Comparison of ENCODE assay signal across 8 cellular contexts in the genomic region with DNA sequence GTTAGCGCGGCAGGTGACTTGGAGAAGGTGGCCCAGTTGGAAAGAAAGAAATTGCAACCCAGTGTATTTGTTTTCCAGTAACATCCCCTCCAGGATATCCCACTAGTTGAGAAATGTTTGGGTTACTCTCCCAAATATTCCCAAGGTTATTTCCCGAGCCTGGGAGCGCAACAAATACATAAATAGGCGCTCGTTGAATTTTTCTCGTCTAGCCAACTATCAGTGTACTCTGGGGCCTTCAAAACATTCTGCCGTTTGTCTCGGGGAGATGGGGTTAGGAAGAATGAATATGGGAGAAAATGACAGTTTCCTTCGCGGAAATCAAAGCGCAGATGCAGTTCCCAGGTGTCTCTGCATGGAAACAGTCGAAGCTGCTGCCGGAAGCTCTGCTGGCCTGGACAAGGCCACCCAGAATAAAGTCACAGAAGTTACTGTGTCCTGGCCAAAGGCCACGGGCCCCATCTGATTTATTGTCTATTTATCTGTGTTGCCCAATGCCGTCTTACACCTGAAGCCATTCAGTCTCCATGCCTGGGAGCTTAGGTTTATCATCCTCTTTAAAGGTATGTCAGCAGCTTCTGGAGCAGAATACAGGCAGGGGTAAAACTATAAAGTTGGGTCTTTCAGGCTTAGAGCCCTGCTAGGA. TPM values are rescaled to one million over a fixed set of nuclear protein-coding genes. Genes with fewer than 3 reads are reported as not detected.
DNase-seq lines count a peak whose midpoint lies in the region; ATAC-seq, FAIRE-seq and TF ChIP-seq lines count a peak whose summit lies in the region.

No MANE protein-coding gene starts in this region.

- WGBS in pancreas, 2 donors = 11% methylated on average over 16 of the region's 16 CpGs

- H3K9me3 ChIP-seq in PC-9 (ENCODE audit: insufficient read depth, low read depth) = no peaks in the 10 kb centered on the region
- no peaks in the 10 kb centered on the region for H3K9me3 ChIP-seq in pancreas

- H3K79me2 ChIP-seq in PC-9 (ENCODE audit: low read depth) = no peaks in the 10 kb centered on the region

- no peak overlapping the region for H3K27ac ChIP-seq in PC-9
- H3K27ac ChIP-seq in pancreas = no peak overlapping the region

- peak overlapping the region; percentile 79; the same call in 1 of the 2 replicates for H3K4me2 ChIP-seq in PC-9

- ATAC-seq in pancreas (peak in 3 of 4 donors; percentile 2 to 19 (median 15)), HG02623 (IDR thresholded peaks at IDR 0.05; ENCODE audit: unreplicated experiment) (no peak)

- in situ Hi-C loops in G401 (cut with HindIII; ENCODE audit: low sequenced_read_pairs) = no loop called here
- in situ Hi-C loops in ACHN (cut with HindIII; ENCODE audit: low pct_ligation_motif_present, low pct_unique_long_range_greater_than_20kb, low sequenced_read_pairs) = no loop called here

- H3K4me1 ChIP-seq in PC-9 (replicated peaks; ENCODE audit: insufficient read depth) = no peaks in the 10 kb centered on the region
- peaks cover 0 to 7% (median 0%) of the 10 kb centered on the region in 3 donors for H3K4me1 ChIP-seq in pancreas

- no peaks in the 10 kb centered on the region for H3K27me3 ChIP-seq in PC-9 (ENCODE audit: insufficient read depth, low read depth)
- H3K27me3 ChIP-seq in pancreas = no peaks in the 10 kb centered on the region

- peak overlapping the region; percentile 86 for H2AFZ ChIP-seq in PC-9

- no peaks in the 10 kb centered on the region for H3F3A ChIP-seq in PC-9 (ENCODE audit: insufficient read depth, low read depth)

- FAIRE-seq in pancreas (lab: Jason Lieb, UNC) = no peak

- TSS peak; percentile 62 for BruUV-seq in PC-9 (replicated peaks; lab: Mats Ljungman, UMichigan)

- no peaks in the 10 kb centered on the region for H3K9me2 ChIP-seq in PC-9 (ENCODE audit: insufficient read depth)

- POLR2A ChIA-PET in PC-9 (lab: Charles Lee; ENCODE audit: unreplicated experiment) = no interaction called here

- DNase-seq in G401 (ENCODE audit: low spot score) (peak; percentile 58), PC-9 (no peak), foreskin fibroblast (peak in 1 of 2 donors; percentile 6), pancreas (no peak), GM10266 (ENCODE audit: extremely low spot score) (no peak), ACHN (no peak), 8988T (no peak)

- peak overlapping the region; percentile 77; the same call in 1 of the 2 replicates for H3K4me3 ChIP-seq in PC-9
- peak overlapping the region; percentile 53 to 55 for H3K4me3 ChIP-seq in foreskin fibroblast (ENCODE audit: low read depth in 1 of 2, low read length in 2 of 2)
- H3K4me3 ChIP-seq in pancreas = peak overlapping the region; percentile 62 to 88 (median 73)

- CTCF ChIA-PET in PC-9 (lab: Charles Lee) = no interaction called here

- H4K20me1 ChIP-seq in PC-9 (ENCODE audit: insufficient read depth) = no peaks in the 10 kb centered on the region

- H3K36me3 ChIP-seq in PC-9 (ENCODE audit: low read depth) (no peaks in the 10 kb centered on the region), pancreas (no peaks in the 10 kb centered on the region)

- intact Hi-C loops in PC-9 (cut with micrococcal nuclease; ENCODE audit: unreplicated experiment) = loop anchor here (2.0 kb wide), 1 partner anchor 42 kb away; no protein-coding TSS in a partner anchor
- intact Hi-C loops in pancreas (cut with DNase I) = loop anchor here in 1 of 3 donors (5.0 kb wide), 1 partner anchor 86 kb away; no protein-coding TSS in a partner anchor

- TF ChIP-seq CTCF in PC-9 (conservative IDR thresholded peaks at IDR 0.05) (no peak), foreskin fibroblast (IDR thresholded peaks at IDR 0.05; ENCODE audit: low read depth, low read length) (no peak), pancreas (IDR thresholded peaks at IDR 0.05) (no peak), GM10266 (IDR thresholded peaks at IDR 0.05; ENCODE audit: control insufficient read depth, insufficient read depth, low read depth, missing control alignments) (no peak)

RNA-seq across cellular contexts. Expression of gene C1orf115, which starts 1.0 kb away (rescaled TPM):
- total RNA-seq in G401 (2014; rRNA removed; shearing (Covaris generic)) = 0.81 and 1.4 TPM in 2 replicates
- total RNA-seq in PC-9 (2021) = 5.6 and 6.5 TPM in 2 replicates
- total RNA-seq in pancreas = 10 to 100 TPM in 2 of 6 donors, 1 to 10 TPM in 4; 5.0 to 17.0 (median 8.8) TPM
- 1 to 10 TPM; 5.4 to 6.9 TPM for polyA plus RNA-seq in pancreas

RNA-seq across cellular contexts. Expression of gene MTARC2, which starts 57.0 kb away (rescaled TPM):
- total RNA-seq in G401 (2014; rRNA removed; shearing (Covaris generic)) = not detected in 2 replicates
- total RNA-seq in PC-9 (2021) (23.1 and 32.2 TPM in 2 replicates), pancreas (10 to 100 TPM; 14.8 to 27.0 (median 16.8) TPM)
- polyA plus RNA-seq in pancreas = 10 to 100 TPM; 12.2 to 15.9 TPM

Comparison
In these comparisons a context has a peak if more than half of its experiments do, and no peak if none do; other contexts are left out.
1. RNA of gene MTARC2, which starts 57.0 kb away (total RNA-seq): 23.1 to 32.2 TPM in PC-9 and 14.8 to 27.0 TPM in pancreas; not detected in G401; every median in the first group is over 10 times any median in the second.
2. Peak in every context shown above with its lines, with median percentiles within 50 percentile points of each other: H3K4me3 ChIP-seq.